ENCODE assay signal across 30 cellular contexts in the genomic region with DNA sequence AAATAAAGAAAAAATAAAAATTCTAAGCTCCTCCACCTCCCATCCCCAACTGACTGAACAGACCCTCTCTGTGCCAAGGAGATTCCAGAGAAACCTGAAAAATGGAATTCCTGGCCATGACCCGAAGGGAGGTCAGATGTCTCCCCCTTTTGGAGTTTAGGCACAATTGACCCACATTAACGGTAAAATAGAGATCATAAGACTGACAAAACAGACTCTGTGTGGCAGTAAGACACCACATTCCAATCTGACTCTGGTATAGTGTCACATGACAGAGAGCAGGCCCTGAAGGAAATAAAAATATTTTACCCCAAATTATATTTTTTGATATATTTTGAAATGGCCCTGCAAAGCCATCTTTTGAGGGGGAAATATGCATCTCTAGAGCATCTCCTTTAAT.
A peak's percentile ranks its signal among the peaks of the same experiment; 100 is the strongest.
DNase-seq lines count a peak whose midpoint lies in the region; ATAC-seq and TF ChIP-seq lines count a peak whose summit lies in the region.
"Had no signal": no experiment of that assay in that cellular context is flagged by ENCODE, and none has a peak within 500 bp of the region (broad histone marks: within the 10 kb centered on the region; RNA-seq: fewer than 3 reads in every experiment).

No MANE protein-coding gene starts in this region.

- H4K5ac ChIP-seq in mesendoderm (ENCODE audit: low read length) = no peak overlapping the region

- no peak overlapping the region for H3K23ac ChIP-seq in mesendoderm (ENCODE audit: low read length)

- no peak overlapping the region for H2BK5ac ChIP-seq in mesendoderm (ENCODE audit: low read length)

- RAD21 ChIA-PET in HCT116 (lab: Charles Lee; ENCODE audit: low non-redundant PET in 1 of 2, low total read pairs in 2 of 2, uncharacterized antibody in 2 of 2, unreplicated experiment in 2 of 2) = no interaction called here

- H3K9me3 ChIP-seq in HCT116 (ENCODE audit: control insufficient read depth in 1 of 2, insufficient read depth in 1 of 2, low read depth in 1 of 2, low read length in 2 of 2) = no peaks in the 10 kb centered on the region
- H3K9me3 ChIP-seq in WERI-Rb-1 (ENCODE audit: severe bottlenecking) = no peaks in the 10 kb centered on the region
- H3K9me3 ChIP-seq: left lung, spleen, testis had no signal

- no peaks in the 10 kb centered on the region for H3K79me1 ChIP-seq in mesendoderm (ENCODE audit: low read length)

- WGBS in mesendoderm (ENCODE audit: extremely low coverage, insufficient coverage, low lambda C conversion rate) = no CpG with 5 or more reads among the region's 2 CpGs

- H2BK15ac ChIP-seq in mesendoderm (replicated peaks; ENCODE audit: low read depth) = no peak overlapping the region

- CTCF ChIA-PET in HCT116 (lab: Charles Lee) = no interaction called here

- H3K4me3 ChIP-seq in HCT116 (replicated peaks in 1 of 2; ENCODE audit: low read depth in 1 of 2, low read length in 2 of 2) (no peak overlapping the region), NB4 (ENCODE audit: low read depth, low read length) (no peak overlapping the region), WERI-Rb-1 (ENCODE audit: low read depth, low read length) (no peak overlapping the region), mesendoderm (ENCODE audit: low read length) (no peak overlapping the region)
- H3K4me3 ChIP-seq: coronary artery, left lung, spleen, testis had no signal

- no peaks in the 10 kb centered on the region for H3K79me2 ChIP-seq in HCT116 (ENCODE audit: insufficient read depth, low read length)
- H3K79me2 ChIP-seq in mesendoderm (ENCODE audit: control insufficient read depth, insufficient read depth, low read length) = no peaks in the 10 kb centered on the region

- TF ChIP-seq POLR2A in HCT116 (IDR thresholded peaks at IDR 0.05; ENCODE audit: borderline replicate concordance, extremely low read depth, insufficient read depth, insufficient read length) (no peak), NB4 (IDR thresholded peaks at IDR 0.05; ENCODE audit: extremely low read depth, insufficient read length) (no peak)

- peak; percentile 30 for TF ChIP-seq RAD21 in HCT116 (IDR thresholded peaks at IDR 0.05; ENCODE audit: low read depth)

- H3K27ac ChIP-seq in HCT116 (ENCODE audit: low read depth, low read length) (no peak overlapping the region), WERI-Rb-1 (no peak overlapping the region), mesendoderm (ENCODE audit: low read depth, low read length) (no peak overlapping the region)
- H3K27ac ChIP-seq: coronary artery, HL-60, left lung, spleen, testis had no signal

- H3K27me3 ChIP-seq in HCT116 (ENCODE audit: insufficient read depth, low read length) (no peaks in the 10 kb centered on the region), WERI-Rb-1 (ENCODE audit: insufficient read depth, low read depth, severe bottlenecking) (no peaks in the 10 kb centered on the region), mesendoderm (ENCODE audit: insufficient read depth, low read length, poor library complexity) (no peaks in the 10 kb centered on the region)
- H3K27me3 ChIP-seq: left lung, testis had no signal

- POLR2A ChIA-PET in HCT116 (lab: Charles Lee) = no interaction called here

- no peak overlapping the region for H3K18ac ChIP-seq in mesendoderm (ENCODE audit: low read length)

- H4K20me1 ChIP-seq in HCT116 (ENCODE audit: insufficient read depth) = no peaks in the 10 kb centered on the region

- H3K4me1 ChIP-seq in HCT116 (ENCODE audit: control insufficient read depth in 1 of 2, insufficient read depth in 2 of 2, low read length in 2 of 2) (no peaks in the 10 kb centered on the region), mesendoderm (ENCODE audit: control insufficient read depth, low read depth, low read length) (no peaks in the 10 kb centered on the region)
- H3K4me1 ChIP-seq: left lung, spleen, testis had no signal

- no peak overlapping the region for H3K56ac ChIP-seq in mesendoderm (ENCODE audit: low read length)

- TF ChIP-seq CTCF in HCT116 (IDR thresholded peaks at IDR 0.05 in 2 of 3, conservative IDR thresholded peaks at IDR 0.05 in 1 of 3; ENCODE audit: borderline replicate concordance in 1 of 3, insufficient read depth in 1 of 3, low read depth in 2 of 3, low read length in 2 of 3) = peak in 2 of 3 experiments; percentile 8 to 39; a peak in 1 of 6 replicates
- TF ChIP-seq CTCF in NB4 (IDR thresholded peaks at IDR 0.05; ENCODE audit: low read depth, low read length) = no peak
- peak; percentile 4; the same call in 1 of the 2 replicates for TF ChIP-seq CTCF in WERI-Rb-1 (IDR thresholded peaks at IDR 0.05; ENCODE audit: low read depth, low read length)

- H3K4me2 ChIP-seq in HCT116 (ENCODE audit: low read length) (no peak overlapping the region), mesendoderm (ENCODE audit: low read length) (no peak overlapping the region)

- no peak overlapping the region for H4K8ac ChIP-seq in mesendoderm (ENCODE audit: low read depth, low read length)

- DNase-seq in HCT116 (ENCODE audit: low read depth, low spot score) = no peak
- DNase-seq in NB4 (ENCODE audit: low read depth) = peak; percentile 4
- DNase-seq in WERI-Rb-1 = no peak
- peak; percentile 30 for DNase-seq in mesendoderm
- no peak for DNase-seq in head of caudate nucleus
- no peak for DNase-seq in DMS79 treated with DMSO at 0.1 percent for 48 hours (lab: John Stamatoyannopoulos, UW)
- DNase-seq in LoVo (ENCODE audit: low spot score) = no peak
- DNase-seq: activated B cell treated with CpG ODN at 0.5 μM for 24 hours; activated CD4-positive, alpha-beta T cell treated with anti-CD3 and anti-CD28 coated beads, Interleukin-2, amount 50 U/mL, for 1 hour; activated gamma-delta T cell treated with Interleukin-2 at 50 U/mL for 16 hours; activated T-cell treated with anti-CD3 and anti-CD28 coated beads, Interleukin-2, amount 50 U/mL, for 4 hours; C1 segment of cervical spinal cord; COR-L47; effector memory CD4-positive, alpha-beta T cell; GF-D8; GOT3; Karpas-422; left lung; NCI-H1105; NCI-H187; NK-92 treated with Interleukin-12 subunit alpha and Interleukin-12 subunit beta, amount 100 ng/mL, for 24 hours; right cardiac atrium; SHP77 treated with DMSO at 0.1 percent for 48 hours; spleen; stimulated activated CD8-positive, alpha-beta memory T cell treated with anti-CD3 and anti-CD28 coated beads, Interleukin-4, amount 100 ng/mL, for 48 hours; T-helper 9 cell; testis had no signal

- H2AFZ ChIP-seq in HCT116 (ENCODE audit: low read depth, low read length, poor library complexity, severe bottlenecking) = no peak overlapping the region

- H2AK5ac ChIP-seq in mesendoderm (ENCODE audit: low read length) = no peak overlapping the region

- no peak overlapping the region for H2BK120ac ChIP-seq in mesendoderm (ENCODE audit: low read depth, low read length)

- H3K36me3 ChIP-seq in HCT116 (ENCODE audit: control insufficient read depth in 1 of 2, insufficient read depth in 2 of 2, low read length in 2 of 2) = no peaks in the 10 kb centered on the region
- H3K36me3 ChIP-seq in WERI-Rb-1 = no peaks in the 10 kb centered on the region
- no peaks in the 10 kb centered on the region for H3K36me3 ChIP-seq in mesendoderm (ENCODE audit: control insufficient read depth, insufficient read depth, low read length)
- H3K36me3 ChIP-seq: left lung, spleen had no signal

- H3K9me2 ChIP-seq in HCT116 (ENCODE audit: insufficient read depth) = no peaks in the 10 kb centered on the region

- no peak for ATAC-seq in HCT116
- ATAC-seq in GM19324 (IDR thresholded peaks at IDR 0.05; ENCODE audit: low FRiP score, unreplicated experiment) = no peak
- ATAC-seq: activated T-cell treated with anti-CD3 and anti-CD28 coated beads, Interleukin-2, amount 50 U/mL, for 4 hours; left lung; right cardiac atrium had no signal

- BruUV-seq in HCT116 (replicated peaks; lab: Mats Ljungman, UMichigan) = no TSS peak

- H3K9ac ChIP-seq in HCT116 (ENCODE audit: low read length) (no peak overlapping the region), mesendoderm (ENCODE audit: low read length) (no peak overlapping the region)

- no peak overlapping the region for H3K4ac ChIP-seq in mesendoderm (ENCODE audit: low read depth, low read length)

- intact Hi-C loops in HCT116 (cut with micrococcal nuclease) (no loop called here), head of caudate nucleus (cut with DNase I) (no loop called here)

TF ChIP-seq in HCT116, 20 proteins besides CTCF, POLR2A, EP300 and RAD21 (continues in another document):
- TF ChIP-seq TCF7L2 (IDR thresholded peaks at IDR 0.05; ENCODE audit: borderline replicate concordance, extremely low read depth, insufficient read depth, insufficient read length) (no peak), ELF1 (IDR thresholded peaks at IDR 0.05; ENCODE audit: borderline replicate concordance, low read depth) (no peak), EGR1 (IDR thresholded peaks at IDR 0.05; ENCODE audit: low read depth) (no peak), SRF (IDR thresholded peaks at IDR 0.05; ENCODE audit: low read depth) (no peak), ZFX (IDR thresholded peaks at IDR 0.05) (no peak), POLR2AphosphoS5 (IDR thresholded peaks at IDR 0.05; ENCODE audit: low read depth, low read length) (no peak), EZH2phosphoT487 (IDR thresholded peaks at IDR 0.05; ENCODE audit: borderline replicate concordance) (no peak), SIN3A (IDR thresholded peaks at IDR 0.05; ENCODE audit: low read depth) (no peak), JUND (IDR thresholded peaks at IDR 0.05) (no peak), ZNF274 (IDR thresholded peaks at IDR 0.05; ENCODE audit: low read depth, low read length) (no peak), YY1 (IDR thresholded peaks at IDR 0.05; ENCODE audit: extremely low read depth, insufficient replicate concordance, low read depth, low read length) (no peak)
- TF ChIP-seq, protein P1, sequence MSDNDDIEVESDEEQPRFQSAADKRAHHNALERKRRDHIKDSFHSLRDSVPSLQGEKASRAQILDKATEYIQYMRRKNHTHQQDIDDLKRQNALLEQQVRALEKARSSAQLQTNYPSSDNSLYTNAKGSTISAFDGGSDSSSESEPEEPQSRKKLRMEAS (IDR thresholded peaks at IDR 0.05) = no peak

Comparison
In these comparisons a context has a peak if more than half of its experiments do, and no peak if none do; other contexts are left out.
1. DNase-seq: peak in NB4 (single experiment) and mesendoderm (single experiment); none in HCT116 (single experiment), WERI-Rb-1 (single experiment), head of caudate nucleus (0 of 42), DMS79 treated with DMSO at 0.1 percent for 48 hours (single experiment) and LoVo (single experiment).